ENCODE assay signal across 7 cellular contexts in genomic region chr3:9810357-9810726, GRCh38. TPM values are rescaled to one million over a fixed set of nuclear protein-coding genes. Genes with fewer than 3 reads are reported as not detected.
DNase-seq lines count a peak whose midpoint lies in the region; ATAC-seq lines count a peak whose summit lies in the region.

No MANE protein-coding gene starts in this region.

- ATAC-seq in stimulated activated naive B cell treated with anti-CD40 and anti-IgM and Interleukin-4, amounts not matched to agents 10 μg/mL and 1 μg/mL and 100 μg/mL, for 72 hours (replicated peaks) = no peak
- ATAC-seq in GM21737 (IDR thresholded peaks at IDR 0.05; ENCODE audit: unreplicated experiment) (no peak), GM19035 (IDR thresholded peaks at IDR 0.05; ENCODE audit: unreplicated experiment) (no peak)

- H3K36me3 Mint-ChIP-seq in stimulated activated naive B cell treated with anti-CD40 and anti-IgM and Interleukin-4, amounts not matched to agents 10 μg/mL and 1 μg/mL and 100 μg/mL, for 72 hours = peaks cover 46 to 59% of the 10 kb centered on the region in 2 donors

- H3K4me1 ChIP-seq in HUES48 (ENCODE audit: control insufficient read depth, insufficient read depth, low read length) (peaks cover 12% of the 10 kb centered on the region; the same call in 1 of the 2 replicates), iPS-20b (ENCODE audit: insufficient read depth, low read length) (peaks cover 3% of the 10 kb centered on the region; the same call in 1 of the 2 replicates)

- 1 to 5% (median 4%) methylated on average over 24 to 25 of the region's 25 CpGs for WGBS in adipose tissue, 3 donors

- peaks cover 16% of the 10 kb centered on the region for H3K27me3 ChIP-seq in HUES48 (ENCODE audit: control insufficient read depth, insufficient read depth, low read length)
- peaks cover 16% of the 10 kb centered on the region for H3K27me3 ChIP-seq in iPS-20b (ENCODE audit: insufficient read depth, low read length)

- peak overlapping the region; percentile 41 for H3K27ac ChIP-seq in HUES48 (ENCODE audit: low read depth, low read length)
- peak overlapping the region; percentile 84 for H3K27ac ChIP-seq in adipose tissue (ENCODE audit: low read depth, low read length)
- H3K27ac ChIP-seq in iPS-20b (ENCODE audit: low read length) = no peak overlapping the region

- H3K36me3 ChIP-seq in HUES48 (ENCODE audit: control insufficient read depth, insufficient read depth, low read length) (peaks cover 23% of the 10 kb centered on the region), iPS-20b (ENCODE audit: insufficient read depth, low read depth, low read length) (peaks cover 19% of the 10 kb centered on the region)

- no peaks in the 10 kb centered on the region for H3K9me3 Mint-ChIP-seq in stimulated activated naive B cell treated with anti-CD40 and anti-IgM and Interleukin-4, amounts not matched to agents 10 μg/mL and 1 μg/mL and 100 μg/mL, for 72 hours

- H3K4me3 Mint-ChIP-seq in stimulated activated naive B cell treated with anti-CD40 and anti-IgM and Interleukin-4, amounts not matched to agents 10 μg/mL and 1 μg/mL and 100 μg/mL, for 72 hours = peak overlapping the region; percentile 79 to 92

- H3K27ac Mint-ChIP-seq in stimulated activated naive B cell treated with anti-CD40 and anti-IgM and Interleukin-4, amounts not matched to agents 10 μg/mL and 1 μg/mL and 100 μg/mL, for 72 hours = peak overlapping the region; percentile 57

- H3K27me3 Mint-ChIP-seq in stimulated activated naive B cell treated with anti-CD40 and anti-IgM and Interleukin-4, amounts not matched to agents 10 μg/mL and 1 μg/mL and 100 μg/mL, for 72 hours = no peaks in the 10 kb centered on the region

- H3K9me3 ChIP-seq in HUES48 (ENCODE audit: control insufficient read depth, insufficient read depth, low read length) (no peaks in the 10 kb centered on the region), iPS-20b (ENCODE audit: insufficient read depth, low read depth, low read length) (no peaks in the 10 kb centered on the region)

- H3K4me3 ChIP-seq in HUES48 (ENCODE audit: low read depth, low read length) = peak overlapping the region; percentile 74
- peak overlapping the region; percentile 72 for H3K4me3 ChIP-seq in iPS-20b (ENCODE audit: low read length)

- H3K9ac ChIP-seq in HUES48 (ENCODE audit: low read depth, low read length) = no peak overlapping the region; the same call in 1 of the 2 replicates
- H3K9ac ChIP-seq in iPS-20b (ENCODE audit: low read depth, low read length) = peak overlapping the region; percentile 27; the same call in 1 of the 2 replicates

- peaks cover 41 to 60% of the 10 kb centered on the region in 2 donors for H3K4me1 Mint-ChIP-seq in stimulated activated naive B cell treated with anti-CD40 and anti-IgM and Interleukin-4, amounts not matched to agents 10 μg/mL and 1 μg/mL and 100 μg/mL, for 72 hours

- DNase-seq in stimulated activated naive B cell treated with anti-CD40 and anti-IgM and Interleukin-4, amounts not matched to agents 10 μg/mL and 1 μg/mL and 100 μg/mL, for 72 hours = no peak
- no peak for DNase-seq in NCI-H774 (lab: John Stamatoyannopoulos, UW)

RNA-seq across cellular contexts. Expression of gene TTLL3, which starts 0.3 kb away (rescaled TPM):
- polyA plus RNA-seq in adipose tissue = 10 to 100 TPM; 18.4 to 39.7 (median 28.9) TPM

RNA-seq across cellular contexts. Expression of gene ARPC4, which starts 17.5 kb away (rescaled TPM):
- 100 to 1,000 TPM in 2 of 3 donors, 10 to 100 TPM in 1; 68.9 to 121 (median 111) TPM for polyA plus RNA-seq in adipose tissue

RNA-seq across cellular contexts. Expression of gene TADA3, which starts 18.1 kb away (rescaled TPM):
- polyA plus RNA-seq in adipose tissue = 10 to 100 TPM; 21.0 to 49.8 (median 38.0) TPM

RNA-seq across cellular contexts. Expression of gene RPUSD3, which starts 33.5 kb away (rescaled TPM):
- polyA plus RNA-seq in adipose tissue = 10 to 100 TPM; 20.7 to 27.8 (median 25.6) TPM

RNA-seq across cellular contexts. Expression of gene CAMK1, which starts 40.6 kb away (rescaled TPM):
- 100 to 1,000 TPM in 1 of 3 donors, 10 to 100 TPM in 2; 13.4 to 121 (median 80.1) TPM for polyA plus RNA-seq in adipose tissue
